Comparison of ENCODE assay signal across 9 cellular contexts in genomic region chr11:122863704-122864326, GRCh38. TPM values are rescaled to one million over a fixed set of nuclear protein-coding genes. Genes with fewer than 3 reads are reported as not detected.
DNase-seq lines count a peak whose midpoint lies in the region; ATAC-seq and TF ChIP-seq lines count a peak whose summit lies in the region.
"Had no signal": no experiment of that assay in that cellular context is flagged by ENCODE, and none has a peak within 500 bp of the region (broad histone marks: within the 10 kb centered on the region; RNA-seq: fewer than 3 reads in every experiment).

No MANE protein-coding gene starts in this region.

- no peaks in the 10 kb centered on the region for H3K9me3 Mint-ChIP-seq in activated T-cell treated with anti-CD3 and anti-CD28 coated beads, Interleukin-2, amount 50 U/mL, for 4 hours
- H3K9me3 Mint-ChIP-seq in glutamatergic neuron (ENCODE audit: unreplicated experiment) = no peaks in the 10 kb centered on the region
- H3K9me3 Mint-ChIP-seq: activated naive CD4-positive, alpha-beta T cell treated with anti-CD3 and anti-CD28 coated beads, Interleukin-2, amount 50 U/mL, for 24 hours had no signal

- peaks cover 1% of the 10 kb centered on the region for H3K4me1 Mint-ChIP-seq in activated T-cell treated with anti-CD3 and anti-CD28 coated beads, Interleukin-2, amount 50 U/mL, for 4 hours (ENCODE audit: low read depth)
- H3K4me1 Mint-ChIP-seq in glutamatergic neuron (ENCODE audit: low read depth, unreplicated experiment) = no peaks in the 10 kb centered on the region
- H3K4me1 Mint-ChIP-seq: activated naive CD4-positive, alpha-beta T cell treated with anti-CD3 and anti-CD28 coated beads, Interleukin-2, amount 50 U/mL, for 24 hours had no signal

- peaks cover 5% of the 10 kb centered on the region for H3K36me3 Mint-ChIP-seq in activated T-cell treated with anti-CD3 and anti-CD28 coated beads, Interleukin-2, amount 50 U/mL, for 4 hours (ENCODE audit: insufficient read depth)
- no peaks in the 10 kb centered on the region for H3K36me3 Mint-ChIP-seq in glutamatergic neuron (ENCODE audit: unreplicated experiment)

- no peak overlapping the region for H3K27ac ChIP-seq in 22Rv1

- ATAC-seq in activated T-cell treated with anti-CD3 and anti-CD28 coated beads, Interleukin-2, amount 50 U/mL, for 4 hours = no peak
- no peak for ATAC-seq in GM19395 (IDR thresholded peaks at IDR 0.05; ENCODE audit: unreplicated experiment)

- H3K27me3 Mint-ChIP-seq in activated T-cell treated with anti-CD3 and anti-CD28 coated beads, Interleukin-2, amount 50 U/mL, for 4 hours (ENCODE audit: low read depth) = peaks cover 11% of the 10 kb centered on the region
- peaks cover 1% of the 10 kb centered on the region for H3K27me3 Mint-ChIP-seq in glutamatergic neuron (ENCODE audit: unreplicated experiment)

- DNase-seq in GM10266 (ENCODE audit: extremely low spot score) (no peak), NCI-H69 (lab: John Stamatoyannopoulos, UW) (peak; percentile 75), glutamatergic neuron (peak; percentile 65), NCI-H524 treated with DMSO at 0.1 percent for 48 hours (lab: John Stamatoyannopoulos, UW) (no peak)
- peak; percentile 24 for DNase-seq in activated T-cell treated with anti-CD3 and anti-CD28 coated beads, Interleukin-2, amount 50 U/mL, for 4 hours
- peak; percentile 68 for DNase-seq in stimulated activated CD4-positive, alpha-beta T cell treated with anti-CD3 and anti-CD28 coated beads, Interleukin-15, amount 100 ng/mL, for 24 hours

- TF ChIP-seq CTCF in 22Rv1 (IDR thresholded peaks at IDR 0.05) (peak; percentile 80), GM10266 (IDR thresholded peaks at IDR 0.05; ENCODE audit: control insufficient read depth, insufficient read depth, low read depth, missing control alignments) (peak; percentile 69), glutamatergic neuron (IDR thresholded peaks at IDR 0.05; ENCODE audit: partially characterized antibody, unreplicated experiment) (peak; percentile 83)

- no peak overlapping the region for H3K27ac Mint-ChIP-seq in glutamatergic neuron (ENCODE audit: unreplicated experiment)
- H3K27ac Mint-ChIP-seq: activated naive CD4-positive, alpha-beta T cell treated with anti-CD3 and anti-CD28 coated beads, Interleukin-2, amount 50 U/mL, for 24 hours had no signal

- H3K4me3 Mint-ChIP-seq in activated T-cell treated with anti-CD3 and anti-CD28 coated beads, Interleukin-2, amount 50 U/mL, for 4 hours = no peak overlapping the region
- H3K4me3 Mint-ChIP-seq in glutamatergic neuron (ENCODE audit: unreplicated experiment) = no peak overlapping the region
- H3K4me3 Mint-ChIP-seq: activated naive CD4-positive, alpha-beta T cell treated with anti-CD3 and anti-CD28 coated beads, Interleukin-2, amount 50 U/mL, for 24 hours had no signal

RNA-seq across cellular contexts. Expression of gene JHY, which starts 18.7 kb away (rescaled TPM):
- total RNA-seq in activated T-cell treated with anti-CD3 and anti-CD28 coated beads, Interleukin-2, amount 50 U/mL, for 4 hours = 1 to 10 TPM; 1.7 to 1.8 (median 1.8) TPM
- 2.9 TPM for total RNA-seq in glutamatergic neuron (ENCODE audit: unreplicated experiment)

RNA-seq across cellular contexts. Expression of gene CRTAM, which starts 25.5 kb away (rescaled TPM):
- total RNA-seq in activated T-cell treated with anti-CD3 and anti-CD28 coated beads, Interleukin-2, amount 50 U/mL, for 4 hours = 10 to 100 TPM; 20.7 to 23.7 (median 20.8) TPM
- not detected for total RNA-seq in glutamatergic neuron (ENCODE audit: unreplicated experiment)

Comparison
In these comparisons a context has a peak if more than half of its experiments do, and no peak if none do; other contexts are left out.
1. DNase-seq: peak in NCI-H69 (single experiment), activated T-cell treated with anti-CD3 and anti-CD28 coated beads, Interleukin-2, amount 50 U/mL, for 4 hours (single experiment), glutamatergic neuron (single experiment) and stimulated activated CD4-positive, alpha-beta T cell treated with anti-CD3 and anti-CD28 coated beads, Interleukin-15, amount 100 ng/mL, for 24 hours (single experiment); none in GM10266 (single experiment) and NCI-H524 treated with DMSO at 0.1 percent for 48 hours (single experiment).
2. RNA of gene CRTAM, which starts 25.5 kb away (total RNA-seq): 20.7 to 23.7 TPM in activated T-cell treated with anti-CD3 and anti-CD28 coated beads, Interleukin-2, amount 50 U/mL, for 4 hours; not detected in glutamatergic neuron (single experiment); every median in the first group is over 10 times any median in the second.
3. Peak in every context shown above with its lines, with median percentiles within 50 percentile points of each other: CTCF ChIP-seq.